In the genomic region with DNA sequence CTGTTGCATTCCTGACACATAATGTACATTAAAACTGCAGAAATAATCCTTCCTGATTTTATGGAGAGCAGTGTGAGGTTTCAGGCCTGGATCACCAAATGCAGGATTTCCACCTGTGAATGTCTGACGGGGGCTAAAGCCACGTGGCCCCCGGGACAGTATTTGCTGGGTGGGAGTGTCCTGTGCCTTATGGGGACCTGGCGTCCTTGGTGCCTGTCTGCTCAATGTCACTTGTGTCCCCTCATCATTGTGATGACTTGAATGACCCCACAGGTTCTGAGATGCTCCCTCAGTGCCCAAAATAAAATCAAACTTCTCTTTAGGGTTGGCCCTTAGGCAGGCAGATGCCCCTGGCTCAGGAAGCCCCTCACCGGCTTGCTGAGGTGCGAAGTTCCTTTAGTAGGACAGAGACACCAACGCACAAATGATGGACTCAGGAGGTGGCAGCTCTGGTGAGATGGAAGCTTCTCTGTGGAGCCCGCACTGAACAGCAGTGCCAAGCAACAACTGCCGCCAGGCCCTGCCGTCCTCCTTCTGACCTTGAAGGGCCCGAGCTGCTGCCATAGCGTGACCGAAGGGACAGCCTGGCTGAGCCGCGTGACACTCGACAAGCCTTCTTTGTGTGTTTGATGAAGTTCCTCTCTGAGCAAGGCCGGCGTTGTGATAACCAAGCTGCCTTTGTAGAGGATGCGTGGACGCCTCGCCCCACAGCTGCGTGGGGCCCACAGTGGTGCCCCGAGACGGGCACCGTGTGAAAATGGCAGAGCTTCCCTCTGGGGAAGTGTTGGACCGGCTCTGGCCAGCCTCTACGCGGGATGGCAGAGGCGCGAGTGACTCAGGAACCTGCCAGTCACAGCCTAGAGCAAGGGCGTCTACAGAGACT, we compare ENCODE assay signal across 27 cellular contexts. TPM values are rescaled to one million over a fixed set of nuclear protein-coding genes. Genes with fewer than 3 reads are reported as not detected.
DNase-seq lines count a peak whose midpoint lies in the region; ATAC-seq lines count a peak whose summit lies in the region.
"Had no signal": no experiment of that assay in that cellular context is flagged by ENCODE, and none has a peak within 500 bp of the region (broad histone marks: within the 10 kb centered on the region; RNA-seq: fewer than 3 reads in every experiment).

No MANE protein-coding gene starts in this region.

- H3K36me3 Mint-ChIP-seq in activated CD4-positive, alpha-beta T cell treated with anti-CD3 and anti-CD28 coated beads for 36 hours (ENCODE audit: low read depth): no peaks in the 10 kb centered on the region
- H3K36me3 Mint-ChIP-seq: activated naive CD8-positive, alpha-beta T cell treated with anti-CD3 and anti-CD28 coated beads, Interleukin-2, amount 10 ng/mL, durations not matched to agents 7 days and 5 days had no signal

- POLR2A ChIA-PET in activated CD4-positive, alpha-beta T cell treated with anti-CD3 and anti-CD28 coated beads for 36 hours (lab: Charles Lee): no interaction called here

- H3K4me1 Mint-ChIP-seq in activated CD4-positive, alpha-beta T cell treated with anti-CD3 and anti-CD28 coated beads for 36 hours: no peaks in the 10 kb centered on the region
- H3K4me1 Mint-ChIP-seq: activated naive CD8-positive, alpha-beta T cell treated with anti-CD3 and anti-CD28 coated beads, Interleukin-2, amount 10 ng/mL, durations not matched to agents 7 days and 5 days had no signal

- no peaks in the 10 kb centered on the region for H3K9me3 Mint-ChIP-seq in activated CD4-positive, alpha-beta T cell treated with anti-CD3 and anti-CD28 coated beads for 36 hours (ENCODE audit: low read depth)
- H3K9me3 Mint-ChIP-seq: activated naive CD8-positive, alpha-beta T cell treated with anti-CD3 and anti-CD28 coated beads, Interleukin-2, amount 10 ng/mL, durations not matched to agents 7 days and 5 days had no signal

- CTCF ChIA-PET in activated CD4-positive, alpha-beta T cell treated with anti-CD3 and anti-CD28 coated beads for 36 hours (lab: Charles Lee): no interaction called here

- H3K4me3 Mint-ChIP-seq in activated CD4-positive, alpha-beta T cell treated with anti-CD3 and anti-CD28 coated beads for 36 hours: no peak overlapping the region
- H3K4me3 Mint-ChIP-seq: activated naive CD8-positive, alpha-beta T cell treated with anti-CD3 and anti-CD28 coated beads, Interleukin-2, amount 10 ng/mL, durations not matched to agents 7 days and 5 days had no signal

- peak; percentile 92 for DNase-seq in Ammon's horn (ENCODE audit: low spot score)
- DNase-seq in amygdala (lab: John Stamatoyannopoulos, UW): peak in 54 of 56 donors; percentile 27 to 91 (median 66)
- DNase-seq in hypothalamus (lab: John Stamatoyannopoulos, UW): peak in 42 of 51 donors; percentile 10 to 89 (median 68)
- DNase-seq in occipital lobe (lab: John Stamatoyannopoulos, UW): peak; percentile 51
- no peak for DNase-seq in NCI-H1694 treated with DMSO at 0.1 percent for 48 hours (lab: John Stamatoyannopoulos, UW)
- no peak for DNase-seq in activated CD4-positive, alpha-beta T cell treated with anti-CD3 and anti-CD28 coated beads for 36 hours
- no peak for DNase-seq in COR-L47 (lab: John Stamatoyannopoulos, UW)
- DNase-seq: activated gamma-delta T cell; activated naive CD8-positive, alpha-beta T cell treated with anti-CD3 and anti-CD28 coated beads, Interleukin-2, amount 10 ng/mL, durations not matched to agents 7 days and 5 days; Calu3; cerebellar nuclear complex; DMS79 treated with DMSO at 0.1 percent for 48 hours; IMR-90; mammary epithelial cell; NCI-H1048; NCI-H1930; NCI-H524 treated with DMSO at 0.1 percent for 48 hours; NK-92 treated with Interleukin-12 subunit alpha and Interleukin-12 subunit beta, amount 100 ng/mL, for 24 hours; PC-3; SHP77; stimulated activated CD4-positive, alpha-beta T cell treated with anti-CD3 and anti-CD28 coated beads, Interleukin-2, amount 100 ng/mL, for 24 hours; upper lobe of right lung had no signal

- H3K27ac Mint-ChIP-seq in activated CD4-positive, alpha-beta T cell treated with anti-CD3 and anti-CD28 coated beads for 36 hours: no peak overlapping the region
- H3K27ac Mint-ChIP-seq: activated naive CD8-positive, alpha-beta T cell treated with anti-CD3 and anti-CD28 coated beads, Interleukin-2, amount 10 ng/mL, durations not matched to agents 7 days and 5 days had no signal

- ATAC-seq in activated CD4-positive, alpha-beta T cell treated with anti-CD3 and anti-CD28 coated beads for 36 hours: no peak
- no peak for ATAC-seq in HG03175 (IDR thresholded peaks at IDR 0.05; ENCODE audit: unreplicated experiment)
- ATAC-seq: PC-3, upper lobe of right lung had no signal

- no peaks in the 10 kb centered on the region for H3K27me3 Mint-ChIP-seq in activated CD4-positive, alpha-beta T cell treated with anti-CD3 and anti-CD28 coated beads for 36 hours
- H3K27me3 Mint-ChIP-seq: activated naive CD8-positive, alpha-beta T cell treated with anti-CD3 and anti-CD28 coated beads, Interleukin-2, amount 10 ng/mL, durations not matched to agents 7 days and 5 days had no signal

- intact Hi-C loops in activated CD4-positive, alpha-beta T cell treated with anti-CD3 and anti-CD28 coated beads for 36 hours (cut with DNase I, micrococcal nuclease): no loop called here

RNA-seq across cellular contexts. Expression of a gene that starts 30.9 kb away (rescaled TPM):
- total RNA-seq in occipital lobe: not detected
- total RNA-seq in activated CD4-positive, alpha-beta T cell treated with anti-CD3 and anti-CD28 coated beads for 36 hours: not detected
- total RNA-seq: activated naive CD8-positive, alpha-beta T cell treated with anti-CD3 and anti-CD28 coated beads, Interleukin-2, amount 10 ng/mL, durations not matched to agents 7 days and 5 days; Calu3; IMR-90; kidney epithelial cell; mammary epithelial cell; PC-3; pulmonary artery endothelial cell; smooth muscle cell; T-helper 2 cell treated with Interferon-gamma antibody and Interleukin-4, amounts not matched to agents 100 ng/mL and 5 ng/mL, for 36 hours had no signal

RNA-seq across cellular contexts. Expression of a gene that starts 50.6 kb away (rescaled TPM):
- total RNA-seq in occipital lobe: not detected
- total RNA-seq in activated CD4-positive, alpha-beta T cell treated with anti-CD3 and anti-CD28 coated beads for 36 hours: not detected
- total RNA-seq: activated naive CD8-positive, alpha-beta T cell treated with anti-CD3 and anti-CD28 coated beads, Interleukin-2, amount 10 ng/mL, durations not matched to agents 7 days and 5 days; Calu3; IMR-90; kidney epithelial cell; mammary epithelial cell; PC-3; pulmonary artery endothelial cell; T-helper 2 cell treated with Interferon-gamma antibody and Interleukin-4, amounts not matched to agents 100 ng/mL and 5 ng/mL, for 36 hours had no signal

Comparison
In these comparisons a context has a peak if more than half of its experiments do, and no peak if none do; other contexts are left out.
1. DNase-seq: peak in Ammon's horn (single experiment), amygdala (54 of 56), hypothalamus (42 of 51) and occipital lobe (single experiment); none in NCI-H1694 treated with DMSO at 0.1 percent for 48 hours (single experiment), activated CD4-positive, alpha-beta T cell treated with anti-CD3 and anti-CD28 coated beads for 36 hours (single experiment) and COR-L47 (single experiment).